24 cellular contexts compared by ENCODE assay signal in genomic region chr17:27049104-27049784, GRCh38.
DNase-seq lines count a peak whose midpoint lies in the region; ATAC-seq, FAIRE-seq and TF ChIP-seq lines count a peak whose summit lies in the region.
"Had no signal": no experiment of that assay in that cellular context is flagged by ENCODE, and none has a peak within 500 bp of the region (broad histone marks: within the 10 kb centered on the region; RNA-seq: fewer than 3 reads in every experiment).

No MANE protein-coding gene starts in this region.

- H3K4me1 Mint-ChIP-seq in endothelial cell (ENCODE audit: unreplicated experiment), result no peaks in the 10 kb centered on the region
- H3K4me1 Mint-ChIP-seq: activated CD8-positive, alpha-beta memory T cell treated with anti-CD3 and anti-CD28 coated beads, Interleukin-2, amount 10 ng/mL, durations not matched to agents 7 days and 5 days; activated naive CD8-positive, alpha-beta T cell treated with anti-CD3 and anti-CD28 coated beads, Interleukin-2, amount 10 ng/mL, durations not matched to agents 7 days and 5 days; CD14-positive monocyte; natural killer cell; T-cell had no signal

- no peaks in the 10 kb centered on the region for H3K27me3 Mint-ChIP-seq in endothelial cell (ENCODE audit: unreplicated experiment)
- H3K27me3 Mint-ChIP-seq: activated CD8-positive, alpha-beta memory T cell treated with anti-CD3 and anti-CD28 coated beads, Interleukin-2, amount 10 ng/mL, durations not matched to agents 7 days and 5 days; activated naive CD8-positive, alpha-beta T cell treated with anti-CD3 and anti-CD28 coated beads, Interleukin-2, amount 10 ng/mL, durations not matched to agents 7 days and 5 days; dendritic cell treated with granulocyte-macrophage colony-stimulating factor and Interleukin-4, amounts not matched to agents 40 ng/mL and 50 ng/mL, for 4 days had no signal

- no peak overlapping the region for H3K4me3 Mint-ChIP-seq in endothelial cell (ENCODE audit: unreplicated experiment)
- H3K4me3 Mint-ChIP-seq: activated CD8-positive, alpha-beta memory T cell treated with anti-CD3 and anti-CD28 coated beads, Interleukin-2, amount 10 ng/mL, durations not matched to agents 7 days and 5 days; activated naive CD8-positive, alpha-beta T cell treated with anti-CD3 and anti-CD28 coated beads, Interleukin-2, amount 10 ng/mL, durations not matched to agents 7 days and 5 days; CD14-positive monocyte; dendritic cell treated with granulocyte-macrophage colony-stimulating factor and Interleukin-4, amounts not matched to agents 40 ng/mL and 50 ng/mL, for 4 days; natural killer cell; T-cell had no signal

- DNase-seq in activated CD4-positive, alpha-beta T cell treated with anti-CD3 and anti-CD28 coated beads, Interleukin-2, amount 50 U/mL, for 48 hours, result peak; percentile 1 to 7
- DNase-seq in activated CD4-positive, alpha-beta T cell treated with anti-CD3 and anti-CD28 coated beads for 4 hours, result no peak
- DNase-seq in EL, result peak; percentile 7
- peak; percentile 18 for DNase-seq in RCC 7860 (ENCODE audit: low spot score)
- DNase-seq in endothelial cell (ENCODE audit: low spot score), result no peak
- DNase-seq in sciatic nerve (ENCODE audit: low spot score), result no peak
- no peak for DNase-seq in putamen (ENCODE audit: low spot score)
- DNase-seq in occipital lobe (lab: John Stamatoyannopoulos, UW), result no peak
- DNase-seq: activated CD8-positive, alpha-beta memory T cell treated with anti-CD3 and anti-CD28 coated beads, Interleukin-2, amount 10 ng/mL, durations not matched to agents 7 days and 5 days; activated naive CD8-positive, alpha-beta T cell treated with anti-CD3 and anti-CD28 coated beads, Interleukin-2, amount 10 ng/mL, durations not matched to agents 7 days and 5 days; brain microvascular endothelial cell; DMS153; Kasumi-1; kidney glomerular epithelial cell; mesendoderm; natural killer cell; NCI-H1694; NCI-H2227 treated with DMSO at 0.1 percent for 48 hours; stimulated activated naive CD4-positive, alpha-beta T cell; T-cell; transverse colon had no signal

- peaks cover 22% of the 10 kb centered on the region for H3K9me3 Mint-ChIP-seq in endothelial cell (ENCODE audit: unreplicated experiment)
- H3K9me3 Mint-ChIP-seq: activated naive CD8-positive, alpha-beta T cell treated with anti-CD3 and anti-CD28 coated beads, Interleukin-2, amount 10 ng/mL, durations not matched to agents 7 days and 5 days had no signal

- peaks cover 4% of the 10 kb centered on the region for H3K36me3 Mint-ChIP-seq in endothelial cell (ENCODE audit: low read depth, unreplicated experiment)
- H3K36me3 Mint-ChIP-seq: activated CD8-positive, alpha-beta memory T cell treated with anti-CD3 and anti-CD28 coated beads, Interleukin-2, amount 10 ng/mL, durations not matched to agents 7 days and 5 days; activated naive CD8-positive, alpha-beta T cell treated with anti-CD3 and anti-CD28 coated beads, Interleukin-2, amount 10 ng/mL, durations not matched to agents 7 days and 5 days; CD14-positive monocyte; natural killer cell; T-cell had no signal

- intact Hi-C loops in sciatic nerve (cut with DNase I), result no loop called here

- TF ChIP-seq CTCF in endothelial cell (IDR thresholded peaks at IDR 0.05; ENCODE audit: unreplicated experiment), result no peak

- peak overlapping the region; percentile 44 for H3K27ac Mint-ChIP-seq in endothelial cell (ENCODE audit: unreplicated experiment)
- H3K27ac Mint-ChIP-seq: activated CD8-positive, alpha-beta memory T cell treated with anti-CD3 and anti-CD28 coated beads, Interleukin-2, amount 10 ng/mL, durations not matched to agents 7 days and 5 days; activated naive CD8-positive, alpha-beta T cell treated with anti-CD3 and anti-CD28 coated beads, Interleukin-2, amount 10 ng/mL, durations not matched to agents 7 days and 5 days; dendritic cell treated with granulocyte-macrophage colony-stimulating factor and Interleukin-4, amounts not matched to agents 40 ng/mL and 50 ng/mL, for 4 days; natural killer cell; T-cell had no signal

- FAIRE-seq in RCC 7860 (lab: Jason Lieb, UNC), result no peak
- FAIRE-seq: HTR-8/SVneo had no signal

- ATAC-seq in sciatic nerve, result no peak
- ATAC-seq: activated CD8-positive, alpha-beta memory T cell treated with anti-CD3 and anti-CD28 coated beads, Interleukin-2, amount 10 ng/mL, durations not matched to agents 7 days and 5 days; natural killer cell; T-cell had no signal

Comparison
In these comparisons a context has a peak if more than half of its experiments do, and no peak if none do; other contexts are left out.
1. DNase-seq: peak in activated CD4-positive, alpha-beta T cell treated with anti-CD3 and anti-CD28 coated beads, Interleukin-2, amount 50 U/mL, for 48 hours (2 of 2), EL (single experiment) and RCC 7860 (single experiment); none in activated CD4-positive, alpha-beta T cell treated with anti-CD3 and anti-CD28 coated beads for 4 hours (0 of 2), endothelial cell (single experiment), sciatic nerve (single experiment), putamen (single experiment) and occipital lobe (single experiment).